8 cellular contexts compared by ENCODE assay signal in genomic region chr12:19186722-19187661, GRCh38. TPM values are rescaled to one million over a fixed set of nuclear protein-coding genes. Genes with fewer than 3 reads are reported as not detected.
DNase-seq lines count a peak whose midpoint lies in the region; ATAC-seq and TF ChIP-seq lines count a peak whose summit lies in the region.

No MANE protein-coding gene starts in this region.

- no peak for TF ChIP-seq POLR2A in ovary (IDR thresholded peaks at IDR 0.05)

- H3K4me2 ChIP-seq in fibroblast of lung (ENCODE audit: extremely low read depth, insufficient read depth, low read length), result no peak overlapping the region

- 61 to 65% (median 65%) methylated on average over 4 of the region's 4 CpGs for WGBS in ovary, 3 donors

- no peak overlapping the region for H3K4me3 Mint-ChIP-seq in activated T-cell treated with anti-CD3 and anti-CD28 coated beads, Interleukin-2, amount 50 U/mL, for 4 hours
- H3K4me3 Mint-ChIP-seq in activated CD4-positive, alpha-beta memory T cell treated with anti-CD3 and anti-CD28 coated beads for 36 hours, result no peak overlapping the region

- intact Hi-C loops in ovary (cut with DNase I), result loop anchor here in 2 of 4 donors (10.0 kb wide), 2 partner anchors 932 to 942 kb away; no protein-coding TSS in a partner anchor
- intact Hi-C loops in activated CD4-positive, alpha-beta memory T cell treated with anti-CD3 and anti-CD28 coated beads for 36 hours (cut with micrococcal nuclease), result loop anchor here (1.0 to 10.0 kb wide), 3 partner anchors 326 to 1042 kb away; no protein-coding TSS in a partner anchor

- POLR2A ChIA-PET in activated CD4-positive, alpha-beta memory T cell treated with anti-CD3 and anti-CD28 coated beads for 36 hours (lab: Charles Lee), result no interaction called here

- no peaks in the 10 kb centered on the region for H3K36me3 Mint-ChIP-seq in activated T-cell treated with anti-CD3 and anti-CD28 coated beads, Interleukin-2, amount 50 U/mL, for 4 hours (ENCODE audit: insufficient read depth)
- H3K36me3 Mint-ChIP-seq in activated CD4-positive, alpha-beta memory T cell treated with anti-CD3 and anti-CD28 coated beads for 36 hours, result no peaks in the 10 kb centered on the region

- H3K9me3 ChIP-seq in fibroblast of lung (ENCODE audit: control insufficient read depth, insufficient read depth, low read depth, low read length) (no peaks in the 10 kb centered on the region), ovary (no peaks in the 10 kb centered on the region)

- TF ChIP-seq EP300 in ovary (IDR thresholded peaks at IDR 0.05), result no peak

- CTCF ChIA-PET in activated CD4-positive, alpha-beta memory T cell treated with anti-CD3 and anti-CD28 coated beads for 36 hours (lab: Charles Lee), result interaction anchor here (0.7 to 2.0 kb wide), 30 partner anchors 8 to 937 kb away, joined by 3 to 29 read pairs (median 4); partner anchors contain the start of gene PLEKHA5

- TF ChIP-seq CTCF in fibroblast of lung (conservative IDR thresholded peaks at IDR 0.05 in 1 of 2, IDR thresholded peaks at IDR 0.05 in 1 of 2; ENCODE audit: low read depth in 1 of 2, low read length in 2 of 2) (peak in 1 of 2 donors; percentile 54), ovary (IDR thresholded peaks at IDR 0.05) (peak; percentile 36 to 69 (median 55))

- H3K4me1 ChIP-seq in fibroblast of lung (ENCODE audit: control insufficient read depth, extremely low read depth, insufficient read depth, low read length) (peaks cover 8% of the 10 kb centered on the region), ovary (ENCODE audit: insufficient read depth) (peaks cover 8% of the 10 kb centered on the region)

- H3K4me1 Mint-ChIP-seq in activated T-cell treated with anti-CD3 and anti-CD28 coated beads, Interleukin-2, amount 50 U/mL, for 4 hours (ENCODE audit: low read depth), result no peaks in the 10 kb centered on the region
- H3K4me1 Mint-ChIP-seq in activated CD4-positive, alpha-beta memory T cell treated with anti-CD3 and anti-CD28 coated beads for 36 hours (ENCODE audit: low read depth), result peaks cover 6% of the 10 kb centered on the region

- no peaks in the 10 kb centered on the region for H4K20me1 ChIP-seq in fibroblast of lung (ENCODE audit: control insufficient read depth, extremely low read depth, insufficient read depth, low read length)

- no peaks in the 10 kb centered on the region for H3K9me3 Mint-ChIP-seq in activated T-cell treated with anti-CD3 and anti-CD28 coated beads, Interleukin-2, amount 50 U/mL, for 4 hours
- no peaks in the 10 kb centered on the region for H3K9me3 Mint-ChIP-seq in activated CD4-positive, alpha-beta memory T cell treated with anti-CD3 and anti-CD28 coated beads for 36 hours

- no peak overlapping the region for H3K4me3 ChIP-seq in fibroblast of lung (replicated peaks in 1 of 4; ENCODE audit: control extremely low read depth in 1 of 4, insufficient read depth in 1 of 4, low read depth in 3 of 4, low read length in 4 of 4)
- no peak overlapping the region for H3K4me3 ChIP-seq in ovary

- H3K27me3 ChIP-seq in fibroblast of lung (ENCODE audit: control insufficient read depth, insufficient read depth, low read length) (no peaks in the 10 kb centered on the region), ovary (no peaks in the 10 kb centered on the region)

- peaks cover 4% of the 10 kb centered on the region for H3K79me2 ChIP-seq in fibroblast of lung (ENCODE audit: control insufficient read depth, insufficient read depth, low read length)

- no peak for ATAC-seq in activated T-cell treated with anti-CD3 and anti-CD28 coated beads, Interleukin-2, amount 50 U/mL, for 4 hours
- ATAC-seq in GM18861 (IDR thresholded peaks at IDR 0.05; ENCODE audit: unreplicated experiment), result no peak

- H3K36me3 ChIP-seq in fibroblast of lung (ENCODE audit: control insufficient read depth, insufficient read depth, low read length) (no peaks in the 10 kb centered on the region), ovary (no peaks in the 10 kb centered on the region)

- DNase-seq in ELR (ENCODE audit: low read depth) (peak; percentile 77), HT1080 (ENCODE audit: low read depth) (peak; percentile 40), RKO (ENCODE audit: low spot score) (peak; percentile 65), fibroblast of lung (ENCODE audit: low read depth in 2 of 2) (peak; percentile 48 to 79), ovary (no peak)
- no peak for DNase-seq in activated T-cell treated with anti-CD3 and anti-CD28 coated beads, Interleukin-2, amount 50 U/mL, for 4 hours
- no peak for DNase-seq in activated CD4-positive, alpha-beta memory T cell treated with anti-CD3 and anti-CD28 coated beads for 36 hours

- no peaks in the 10 kb centered on the region for H3K27me3 Mint-ChIP-seq in activated T-cell treated with anti-CD3 and anti-CD28 coated beads, Interleukin-2, amount 50 U/mL, for 4 hours (ENCODE audit: low read depth)
- no peaks in the 10 kb centered on the region for H3K27me3 Mint-ChIP-seq in activated CD4-positive, alpha-beta memory T cell treated with anti-CD3 and anti-CD28 coated beads for 36 hours

- no peak overlapping the region for H2AFZ ChIP-seq in fibroblast of lung (ENCODE audit: low read length)

- no peak overlapping the region for H3K27ac Mint-ChIP-seq in activated CD4-positive, alpha-beta memory T cell treated with anti-CD3 and anti-CD28 coated beads for 36 hours

- no peak overlapping the region for H3K27ac ChIP-seq in fibroblast of lung (ENCODE audit: insufficient read depth, low read length)
- no peak overlapping the region for H3K27ac ChIP-seq in ovary

- no peak overlapping the region for H3K9ac ChIP-seq in fibroblast of lung (ENCODE audit: insufficient read depth, low read length)

RNA-seq across cellular contexts. Expression of gene PLEKHA5, which starts 57.5 kb away (rescaled TPM):
- total RNA-seq in HT1080 (2014; rRNA removed; shearing (Covaris generic)), result 17.8 and 19.7 TPM in 2 replicates
- 13.1 and 15.4 TPM in 2 replicates for polyA plus RNA-seq in HT1080 (2015; cell fraction: cytosol; rRNA removed)
- 23.6 and 26.1 TPM in 2 replicates for polyA plus RNA-seq in HT1080 (2015; cell fraction: nucleus; rRNA removed)
- total RNA-seq in fibroblast of lung (29.8 and 50.4 TPM in 2 replicates), ovary (10 to 100 TPM; 37.0 to 65.6 (median 47.2) TPM)
- polyA plus RNA-seq in fibroblast of lung (11.7 and 15.5 TPM in 2 replicates), ovary (10 to 100 TPM; 32.2 to 32.9 TPM)
- polyA plus RNA-seq in fibroblast of lung (2012), result 12.7 and 18.8 TPM in 2 replicates
- 1.3 and 5.7 TPM in 2 replicates for polyA minus RNA-seq in fibroblast of lung (ENCODE audit: low replicate concordance)
- 1 to 10 TPM in 2 of 3 donors, under 1 TPM in 1; 0.66 to 2.9 (median 2.0) TPM for total RNA-seq in activated T-cell treated with anti-CD3 and anti-CD28 coated beads, Interleukin-2, amount 50 U/mL, for 4 hours
- 1 to 10 TPM; 6.6 to 7.4 TPM for total RNA-seq in activated CD4-positive, alpha-beta memory T cell treated with anti-CD3 and anti-CD28 coated beads for 36 hours

Comparison
In these comparisons a context has a peak if more than half of its experiments do, and no peak if none do; other contexts are left out.
1. DNase-seq: peak in ELR (single experiment), HT1080 (single experiment), RKO (single experiment) and fibroblast of lung (2 of 2); none in ovary (0 of 5), activated T-cell treated with anti-CD3 and anti-CD28 coated beads, Interleukin-2, amount 50 U/mL, for 4 hours (single experiment) and activated CD4-positive, alpha-beta memory T cell treated with anti-CD3 and anti-CD28 coated beads for 36 hours (single experiment).